17 cellular contexts compared by ENCODE assay signal in genomic region chr18:76371301-76371700, GRCh38.
"Had no signal": no experiment of that assay in that cellular context is flagged by ENCODE, and none has a peak within 500 bp of the region (broad histone marks: within the 10 kb centered on the region; RNA-seq: fewer than 3 reads in every experiment).

No MANE protein-coding gene starts in this region.

- H3K27me3 ChIP-seq: heart right ventricle, suprapubic skin, thyroid gland, upper lobe of left lung, uterus had no signal

- H2AFZ ChIP-seq: parathyroid adenoma had no signal

- H3K27ac ChIP-seq: coronary artery, heart right ventricle, parathyroid adenoma, psoas muscle, suprapubic skin, thyroid gland, upper lobe of left lung, uterus had no signal

- ATAC-seq: mucosa of descending colon; naive thymus-derived CD8-positive, alpha-beta T cell; psoas muscle had no signal

- H3K4me3 Mint-ChIP-seq: naive thymus-derived CD8-positive, alpha-beta T cell had no signal

- H3K27me3 Mint-ChIP-seq: naive thymus-derived CD8-positive, alpha-beta T cell had no signal

- H3K9me3 ChIP-seq: heart right ventricle, mucosa of descending colon, psoas muscle, suprapubic skin, thyroid gland, upper lobe of left lung, uterus had no signal

- H3K9me3 Mint-ChIP-seq: naive thymus-derived CD8-positive, alpha-beta T cell had no signal

- H3K4me3 ChIP-seq: coronary artery, heart right ventricle, mucosa of descending colon, psoas muscle, smooth muscle cell, suprapubic skin, thyroid gland, upper lobe of left lung, uterus had no signal

- H3K36me3 ChIP-seq: uterus had no signal

- H3K4me2 ChIP-seq: smooth muscle cell had no signal

- DNase-seq: effector CD4-positive, alpha-beta T cell; heart right ventricle; hypothalamus; kidney glomerular epithelial cell; mammary epithelial cell; mucosa of descending colon; naive thymus-derived CD8-positive, alpha-beta T cell; psoas muscle; stimulated activated CD4-positive, alpha-beta T cell treated with anti-CD3 and anti-CD28 coated beads, Interleukin-2, amount 100 ng/mL, for 48 hours; stimulated activated naive CD4-positive, alpha-beta T cell treated with Interleukin-2 at 50 U/mL for 16 hours; thyroid gland; upper lobe of left lung had no signal

- H3K9ac ChIP-seq: parathyroid adenoma had no signal
